25 cellular contexts compared by ENCODE assay signal in genomic region chr15:46222861-46223260, GRCh38.
"Had no signal": no experiment of that assay in that cellular context is flagged by ENCODE, and none has a peak within 500 bp of the region (broad histone marks: within the 10 kb centered on the region; RNA-seq: fewer than 3 reads in every experiment).

No MANE protein-coding gene starts in this region.

- H3K36me3 ChIP-seq: Peyer's patch had no signal

- FAIRE-seq: astrocyte, TTC549 had no signal

- H3K27ac ChIP-seq: Peyer's patch had no signal

- DNase-seq: activated CD4-positive, alpha-beta memory T cell treated with anti-CD3 and anti-CD28 coated beads for 36 hours; activated CD4-positive, alpha-beta T cell treated with anti-CD3 and anti-CD28 coated beads, Interleukin-2, amount 10 ng/mL, durations not matched to agents 7 days and 5 days; activated CD4-positive, CD25-positive, alpha-beta regulatory T cell; activated CD8-positive, alpha-beta memory T cell treated with anti-CD3 and anti-CD28 coated beads for 24 hours; activated gamma-delta T cell; activated naive CD4-positive, alpha-beta T cell treated with anti-CD3 and anti-CD28 coated beads for 36 hours; activated T-cell treated with anti-CD3 and anti-CD28 coated beads for 4 hours; activated T-cell treated with anti-CD3 and anti-CD28 coated beads, Interleukin-2, amount 50 U/mL, for 48 hours; amygdala; Kasumi-1; NCI-H1105 treated with DMSO at 0.1 percent for 48 hours; NCI-H1436 treated with DMSO at 0.1 percent for 48 hours; NCI-H187; NCI-H2081; NCI-H2227 treated with DMSO at 0.1 percent for 48 hours; NCI-H446 treated with DMSO at 0.1 percent for 48 hours; NCI-H526 treated with DMSO at 0.1 percent for 48 hours; Peyer's patch; SIG-M5; T-cell; T-helper 2 cell; T1000 had no signal

- H3K27me3 ChIP-seq: Peyer's patch had no signal

- H3K9me3 ChIP-seq: Peyer's patch had no signal

- ATAC-seq: activated T-helper 17 cell treated with anti-CD3 and anti-CD28 coated beads, Interleukin-2, amount 50 U/mL, for 72 hours; T-cell had no signal

- H3K4me3 ChIP-seq: Peyer's patch had no signal
